18 cellular contexts compared by ENCODE assay signal in the genomic region with DNA sequence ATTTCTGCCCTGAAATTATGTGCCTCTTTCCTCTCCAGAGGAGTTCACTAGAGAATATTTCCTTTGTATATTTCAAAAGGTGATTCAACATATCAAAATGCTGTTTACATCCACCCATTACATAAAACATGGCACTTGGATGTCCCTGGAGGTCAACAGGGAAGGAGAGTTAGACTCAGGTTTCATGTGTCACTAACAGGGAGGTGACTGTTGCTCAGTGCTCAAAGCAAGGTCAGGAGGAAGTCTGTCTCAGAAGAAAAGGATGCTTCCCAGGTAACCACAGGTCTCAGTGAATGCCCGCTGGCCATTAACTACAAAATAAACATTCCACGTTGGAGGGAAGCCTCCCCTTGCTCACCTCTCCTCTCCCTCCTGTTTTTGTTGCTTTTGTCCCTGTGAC.
DNase-seq lines count a peak whose midpoint lies in the region; ATAC-seq and TF ChIP-seq lines count a peak whose summit lies in the region.
"Had no signal": no experiment of that assay in that cellular context is flagged by ENCODE, and none has a peak within 500 bp of the region (broad histone marks: within the 10 kb centered on the region; RNA-seq: fewer than 3 reads in every experiment).

No MANE protein-coding gene starts in this region.

- no peak overlapping the region for H2AK9ac ChIP-seq in IMR-90 (replicated peaks; ENCODE audit: low read depth, low read length, poor library complexity)

- H3K56ac ChIP-seq in IMR-90 (ENCODE audit: extremely low read depth, insufficient read depth, low read length) = no peak overlapping the region

- TF ChIP-seq RAD21 in IMR-90 (IDR thresholded peaks at IDR 0.05; ENCODE audit: low read length) = no peak

- H2BK20ac ChIP-seq in IMR-90 (ENCODE audit: low read depth, low read length) = no peak overlapping the region

- H4K20me1 ChIP-seq in IMR-90 (ENCODE audit: insufficient read depth, low read length) = no peaks in the 10 kb centered on the region
- H4K20me1 ChIP-seq in Karpas-422 (ENCODE audit: insufficient read depth, low read depth, low read length) = no peaks in the 10 kb centered on the region

- no peak for TF ChIP-seq POLR2A in IMR-90 (IDR thresholded peaks at IDR 0.05; ENCODE audit: low read depth, low read length)

- CTCF ChIA-PET in Calu3 (lab: Charles Lee) = no interaction called here
- CTCF ChIA-PET in IMR-90 (lab: Yijun Ruan, JAX) = no interaction called here
- CTCF ChIA-PET in activated CD4-positive, alpha-beta memory T cell treated with anti-CD3 and anti-CD28 coated beads, Interleukin-2, amount 10 ng/mL, durations not matched to agents 7 days and 5 days (lab: Charles Lee) = no interaction called here

- no peak overlapping the region for H2BK15ac ChIP-seq in IMR-90 (ENCODE audit: low read depth, low read length)

- BruUV-seq in Calu3 (replicated peaks; lab: Mats Ljungman, UMichigan) = no TSS peak
- no TSS peak for BruUV-seq in IMR-90 (replicated peaks; lab: Mats Ljungman, UMichigan)

- H2AK5ac ChIP-seq in IMR-90 (ENCODE audit: low read depth, low read length) = no peak overlapping the region

- no peaks in the 10 kb centered on the region for H3K9me2 ChIP-seq in Karpas-422 (replicated peaks; ENCODE audit: insufficient read depth, low read length)

- no peaks in the 10 kb centered on the region for H3K9me3 Mint-ChIP-seq in Calu3 (ENCODE audit: low read depth, unreplicated experiment)
- no peaks in the 10 kb centered on the region for H3K9me3 Mint-ChIP-seq in activated CD4-positive, alpha-beta memory T cell treated with anti-CD3 and anti-CD28 coated beads, Interleukin-2, amount 10 ng/mL, durations not matched to agents 7 days and 5 days
- H3K9me3 Mint-ChIP-seq: activated CD4-positive, alpha-beta T cell treated with anti-CD3 and anti-CD28 coated beads, Interleukin-2, amount 10 ng/mL, durations not matched to agents 7 days and 5 days; endodermal cell had no signal

- H3K27me3 Mint-ChIP-seq in Calu3 (ENCODE audit: unreplicated experiment) = peaks cover 12% of the 10 kb centered on the region
- H3K27me3 Mint-ChIP-seq in activated CD4-positive, alpha-beta memory T cell treated with anti-CD3 and anti-CD28 coated beads, Interleukin-2, amount 10 ng/mL, durations not matched to agents 7 days and 5 days = peaks cover 3% of the 10 kb centered on the region
- H3K27me3 Mint-ChIP-seq: activated CD4-positive, alpha-beta T cell treated with anti-CD3 and anti-CD28 coated beads, Interleukin-2, amount 10 ng/mL, durations not matched to agents 7 days and 5 days had no signal

- H2BK5ac ChIP-seq in IMR-90 (ENCODE audit: low read depth, low read length, poor library complexity, severe bottlenecking) = no peak overlapping the region

- no peak overlapping the region for H3K4ac ChIP-seq in IMR-90 (ENCODE audit: low read depth, low read length)

- no peak overlapping the region for H4K5ac ChIP-seq in IMR-90 (ENCODE audit: low read depth, low read length)

- H3K9me3 ChIP-seq in IMR-90 (ENCODE audit: control insufficient read depth, insufficient read depth, low read length) = no peaks in the 10 kb centered on the region
- no peaks in the 10 kb centered on the region for H3K9me3 ChIP-seq in SJSA1 (replicated peaks)
- H3K9me3 ChIP-seq in Karpas-422 (ENCODE audit: low read length) = no peaks in the 10 kb centered on the region

- DNase-seq in Calu3 = peak; percentile 15
- DNase-seq in IMR-90 = peak; percentile 17
- peak in 1 of 2 experiments; percentile 47 for DNase-seq in SJSA1 (ENCODE audit: low read depth in 1 of 2, low spot score in 2 of 2)
- no peak for DNase-seq in left colon
- DNase-seq in stimulated activated CD4-positive, alpha-beta T cell treated with anti-CD3 and anti-CD28 coated beads, Interleukin-2, amount 100 ng/mL, for 48 hours = no peak
- DNase-seq in activated CD4-positive, alpha-beta memory T cell treated with anti-CD3 and anti-CD28 coated beads, Interleukin-2, amount 10 ng/mL, durations not matched to agents 7 days and 5 days = no peak
- DNase-seq in Karpas-422 = no peak
- DNase-seq in KG1 (lab: John Stamatoyannopoulos, UW) = no peak
- DNase-seq: activated CD4-positive, alpha-beta T cell treated with anti-CD3 and anti-CD28 coated beads, Interleukin-2, amount 10 ng/mL, durations not matched to agents 7 days and 5 days; activated naive CD4-positive, alpha-beta T cell treated with Interleukin-2 at 50 U/mL for 16 hours; endodermal cell; foreskin melanocyte; Kasumi-1; NCI-H187 treated with DMSO at 0.1 percent for 48 hours; NCI-H774; stimulated activated CD4-positive, alpha-beta T cell treated with anti-CD3 and anti-CD28 coated beads, Interleukin-4, amount 100 ng/mL, for 1 hour; substantia nigra had no signal

- dilution Hi-C loops in IMR-90 (cut with HindIII; ENCODE audit: low sequenced_read_pairs, unreplicated experiment) = no loop called here

- H4K8ac ChIP-seq in IMR-90 (ENCODE audit: low read depth in 2 of 2, low read length in 2 of 2) = no peak overlapping the region

- H2AFZ ChIP-seq in IMR-90 (replicated peaks; ENCODE audit: low read length, poor library complexity) (no peak overlapping the region), Karpas-422 (ENCODE audit: low read length) (no peak overlapping the region)

- H3K4me2 ChIP-seq in IMR-90 (ENCODE audit: low read depth, low read length) = no peak overlapping the region
- H3K4me2 ChIP-seq in Karpas-422 (ENCODE audit: low read depth, low read length, poor library complexity, severe bottlenecking) = no peak overlapping the region

- intact Hi-C loops in Calu3 (cut with micrococcal nuclease; ENCODE audit: unreplicated experiment) = no loop called here
- intact Hi-C loops in IMR-90 (cut with micrococcal nuclease) = no loop called here
- intact Hi-C loops in left colon (cut with DNase I, micrococcal nuclease) = no loop called here

- no peaks in the 10 kb centered on the region for H3K79me2 ChIP-seq in Karpas-422 (ENCODE audit: low read length)

- H3K79me1 ChIP-seq in IMR-90 (ENCODE audit: low read depth in 1 of 2, low read length in 2 of 2) = no peaks in the 10 kb centered on the region

- H3K4me3 Mint-ChIP-seq in Calu3 (ENCODE audit: low read depth, unreplicated experiment) = no peak overlapping the region
- no peak overlapping the region for H3K4me3 Mint-ChIP-seq in activated CD4-positive, alpha-beta memory T cell treated with anti-CD3 and anti-CD28 coated beads, Interleukin-2, amount 10 ng/mL, durations not matched to agents 7 days and 5 days
- H3K4me3 Mint-ChIP-seq: activated CD4-positive, alpha-beta T cell treated with anti-CD3 and anti-CD28 coated beads, Interleukin-2, amount 10 ng/mL, durations not matched to agents 7 days and 5 days; endodermal cell had no signal

- H3K36me3 ChIP-seq in IMR-90 (ENCODE audit: control insufficient read depth, insufficient read depth, low read length) (no peaks in the 10 kb centered on the region), SJSA1 (no peaks in the 10 kb centered on the region), Karpas-422 (ENCODE audit: insufficient read depth, low read length) (no peaks in the 10 kb centered on the region)

- WGBS in IMR-90 (ENCODE audit: extremely low coverage in 2 of 2, insufficient read length in 1 of 2), 2 experiments = no CpG with 5 or more reads among the region's 2 CpGs

- H3K27ac ChIP-seq in IMR-90 (ENCODE audit: insufficient read depth, low read length) (no peak overlapping the region), SJSA1 (peak overlapping the region; percentile 8; the same call in 1 of the 2 replicates), Karpas-422 (ENCODE audit: low read length) (no peak overlapping the region)

- no peak overlapping the region for H3K14ac ChIP-seq in IMR-90 (replicated peaks; ENCODE audit: low read depth, low read length)

- H3K36me3 Mint-ChIP-seq in Calu3 (ENCODE audit: insufficient read depth, unreplicated experiment) = no peaks in the 10 kb centered on the region
- no peaks in the 10 kb centered on the region for H3K36me3 Mint-ChIP-seq in activated CD4-positive, alpha-beta memory T cell treated with anti-CD3 and anti-CD28 coated beads, Interleukin-2, amount 10 ng/mL, durations not matched to agents 7 days and 5 days (ENCODE audit: low read depth)

- H3K4me1 ChIP-seq in IMR-90 (ENCODE audit: control insufficient read depth, insufficient read depth, low read length) (no peaks in the 10 kb centered on the region; the same call in 1 of the 2 replicates), SJSA1 (replicated peaks) (peaks cover 31% of the 10 kb centered on the region), Karpas-422 (ENCODE audit: low read length) (peaks cover 5% of the 10 kb centered on the region; the same call in 1 of the 2 replicates)

- no peak overlapping the region for H2BK120ac ChIP-seq in IMR-90 (ENCODE audit: low read depth, low read length)

- POLR2A ChIA-PET in IMR-90 (lab: Charles Lee; ENCODE audit: unreplicated experiment) = no interaction called here
- POLR2A ChIA-PET in activated CD4-positive, alpha-beta memory T cell treated with anti-CD3 and anti-CD28 coated beads, Interleukin-2, amount 10 ng/mL, durations not matched to agents 7 days and 5 days (lab: Charles Lee) = no interaction called here

- H3K9ac ChIP-seq in IMR-90 (ENCODE audit: low read depth, low read length) (no peak overlapping the region), Karpas-422 (ENCODE audit: low read length) (no peak overlapping the region)

- H3K9me1 ChIP-seq in IMR-90 (ENCODE audit: insufficient read depth, low read length) = 0 out of 2 replicates have a peak, but pooled peaks cover 4% of the 10 kb centered on the region

- no peak overlapping the region for H3K18ac ChIP-seq in IMR-90 (ENCODE audit: low read depth, low read length)

- TF ChIP-seq CTCF in Calu3 (IDR thresholded peaks at IDR 0.05; ENCODE audit: unreplicated experiment) (no peak), IMR-90 (conservative IDR thresholded peaks at IDR 0.05; ENCODE audit: low read depth, low read length) (no peak)

- no peak overlapping the region for H3K27ac Mint-ChIP-seq in Calu3 (ENCODE audit: unreplicated experiment)
- no peak overlapping the region for H3K27ac Mint-ChIP-seq in activated CD4-positive, alpha-beta memory T cell treated with anti-CD3 and anti-CD28 coated beads, Interleukin-2, amount 10 ng/mL, durations not matched to agents 7 days and 5 days
- H3K27ac Mint-ChIP-seq: activated CD4-positive, alpha-beta T cell treated with anti-CD3 and anti-CD28 coated beads, Interleukin-2, amount 10 ng/mL, durations not matched to agents 7 days and 5 days; endodermal cell had no signal

- 0 out of 2 replicates have a peak overlapping the region, but pooled peaks have one; percentile 7 for H3K23ac ChIP-seq in IMR-90 (ENCODE audit: low read depth, low read length)

- no peak overlapping the region for H4K91ac ChIP-seq in IMR-90 (ENCODE audit: insufficient read depth, low read depth, low read length)

- peaks cover 11% of the 10 kb centered on the region for H3K4me1 Mint-ChIP-seq in Calu3 (ENCODE audit: low read depth, unreplicated experiment)
- peaks cover 2% of the 10 kb centered on the region for H3K4me1 Mint-ChIP-seq in activated CD4-positive, alpha-beta memory T cell treated with anti-CD3 and anti-CD28 coated beads, Interleukin-2, amount 10 ng/mL, durations not matched to agents 7 days and 5 days
- H3K4me1 Mint-ChIP-seq: activated CD4-positive, alpha-beta T cell treated with anti-CD3 and anti-CD28 coated beads, Interleukin-2, amount 10 ng/mL, durations not matched to agents 7 days and 5 days had no signal

- peaks cover 9% of the 10 kb centered on the region for H3K27me3 ChIP-seq in IMR-90 (ENCODE audit: control insufficient read depth, insufficient read depth, low read length)
- H3K27me3 ChIP-seq in SJSA1 (replicated peaks) = no peaks in the 10 kb centered on the region
- H3K27me3 ChIP-seq in Karpas-422 (ENCODE audit: low read length) = no peaks in the 10 kb centered on the region

- ATAC-seq in IMR-90 (ENCODE audit: low read depth) (no peak), left colon (peak; percentile 29)
- ATAC-seq: Panc1 had no signal

- no peak overlapping the region for H3K4me3 ChIP-seq in IMR-90 (ENCODE audit: insufficient read depth, low read depth, low read length)
- no peak overlapping the region for H3K4me3 ChIP-seq in SJSA1
- H3K4me3 ChIP-seq in Karpas-422 (ENCODE audit: low read length) = no peak overlapping the region

- in situ Hi-C loops in IMR-90 (cut with MboI; ENCODE audit: low sequenced_read_pairs) = no loop called here

Comparison
In these comparisons a context has a peak if more than half of its experiments do, and no peak if none do; other contexts are left out.
1. DNase-seq: peak in Calu3 (single experiment) and IMR-90 (single experiment); none in left colon (0 of 2), stimulated activated CD4-positive, alpha-beta T cell treated with anti-CD3 and anti-CD28 coated beads, Interleukin-2, amount 100 ng/mL, for 48 hours (0 of 2), activated CD4-positive, alpha-beta memory T cell treated with anti-CD3 and anti-CD28 coated beads, Interleukin-2, amount 10 ng/mL, durations not matched to agents 7 days and 5 days (single experiment), Karpas-422 (single experiment) and KG1 (single experiment).